8 cellular contexts compared by ENCODE assay signal in genomic region chr12:111636209-111636928, GRCh38. TPM values are rescaled to one million over a fixed set of nuclear protein-coding genes. Genes with fewer than 3 reads are reported as not detected.
A peak's percentile ranks its signal among the peaks of the same experiment; 100 is the strongest.
DNase-seq lines count a peak whose midpoint lies in the region; ATAC-seq, FAIRE-seq and TF ChIP-seq lines count a peak whose summit lies in the region.

No MANE protein-coding gene starts in this region.

- H3K36me3 ChIP-seq in BJ (ENCODE audit: control insufficient read depth, insufficient read depth, low read length), result peaks cover 2% of the 10 kb centered on the region; the same call in 1 of the 2 replicates
- no peaks in the 10 kb centered on the region for H3K36me3 ChIP-seq in pancreas

- CTCF ChIA-PET in BJ (lab: Yijun Ruan, JAX), result interaction anchor here (0.7 to 1.8 kb wide), 2 partner anchors 21 to 235 kb away, joined by 3 to 4 read pairs; no protein-coding TSS in a partner anchor

- no peak overlapping the region for H3K4me3 Mint-ChIP-seq in natural killer cell treated with Interleukin-12 subunit alpha and Interleukin-12 subunit beta and Interleukin-15 and Interleukin-18, amount 100 ng/mL, for 72 hours
- H3K4me3 Mint-ChIP-seq in activated T-cell treated with anti-CD3 and anti-CD28 coated beads, Interleukin-2, amount 50 U/mL, for 24 hours, result no peak overlapping the region

- H3K4me1 Mint-ChIP-seq in natural killer cell treated with Interleukin-12 subunit alpha and Interleukin-12 subunit beta and Interleukin-15 and Interleukin-18, amount 100 ng/mL, for 72 hours (ENCODE audit: low read depth in 2 of 2), result peaks cover 0 to 4% of the 10 kb centered on the region in 2 donors
- H3K4me1 Mint-ChIP-seq in activated T-cell treated with anti-CD3 and anti-CD28 coated beads, Interleukin-2, amount 50 U/mL, for 24 hours (ENCODE audit: low read depth), result no peaks in the 10 kb centered on the region

- intact Hi-C loops in right cardiac atrium (cut with DNase I) (no loop called here), pancreas (cut with DNase I) (no loop called here)

- POLR2A ChIA-PET in BJ (lab: Charles Lee), result interaction anchor here (0.6 kb wide), 1 partner anchor 203 kb away, joined by 4 read pairs; no protein-coding TSS in a partner anchor

- peak overlapping the region; percentile 40 for H3K27ac ChIP-seq in right cardiac atrium (ENCODE audit: low read length)
- H3K27ac ChIP-seq in pancreas, result no peak overlapping the region

- H3K27me3 ChIP-seq in BJ (ENCODE audit: control insufficient read depth, insufficient read depth, low read length) (no peaks in the 10 kb centered on the region), right cardiac atrium (ENCODE audit: control insufficient read depth, insufficient read depth) (no peaks in the 10 kb centered on the region), pancreas (no peaks in the 10 kb centered on the region)

- no peaks in the 10 kb centered on the region for H3K9me3 ChIP-seq in right cardiac atrium (ENCODE audit: control insufficient read depth, low read length)
- no peaks in the 10 kb centered on the region for H3K9me3 ChIP-seq in pancreas

- 10% methylated on average over 19 of the region's 19 CpGs for WGBS in right cardiac atrium
- 43 to 45% methylated on average over 19 of the region's 19 CpGs for WGBS in pancreas, 2 donors

- no peaks in the 10 kb centered on the region for H3K36me3 Mint-ChIP-seq in natural killer cell treated with Interleukin-12 subunit alpha and Interleukin-12 subunit beta and Interleukin-15 and Interleukin-18, amount 100 ng/mL, for 72 hours
- peaks cover 13% of the 10 kb centered on the region for H3K36me3 Mint-ChIP-seq in activated T-cell treated with anti-CD3 and anti-CD28 coated beads, Interleukin-2, amount 50 U/mL, for 24 hours (ENCODE audit: low read depth)

- no peak overlapping the region for H3K27ac Mint-ChIP-seq in natural killer cell treated with Interleukin-12 subunit alpha and Interleukin-12 subunit beta and Interleukin-15 and Interleukin-18, amount 100 ng/mL, for 72 hours
- H3K27ac Mint-ChIP-seq in activated T-cell treated with anti-CD3 and anti-CD28 coated beads, Interleukin-2, amount 50 U/mL, for 24 hours, result no peak overlapping the region

- no peak for TF ChIP-seq CTCF in BJ (IDR thresholded peaks at IDR 0.05; ENCODE audit: insufficient read depth, low read depth, low read length)
- TF ChIP-seq CTCF in pancreas (IDR thresholded peaks at IDR 0.05), result no peak

- H3K4me3 ChIP-seq in BJ (ENCODE audit: low read depth, low read length) (no peak overlapping the region), right cardiac atrium (ENCODE audit: low read length) (no peak overlapping the region), pancreas (no peak overlapping the region)

- DNase-seq in BJ (ENCODE audit: low read depth) (peak; percentile 67), anterior cingulate cortex (lab: John Stamatoyannopoulos, UW) (peak in 57 of 58 donors; percentile 5 to 91 (median 56)), right cardiac atrium (peak; percentile 68 to 91 (median 89)), pancreas (peak in 4 of 6 donors; percentile 12 to 27 (median 16))
- no peak for DNase-seq in natural killer cell treated with Interleukin-12 subunit alpha and Interleukin-12 subunit beta and Interleukin-15 and Interleukin-18, amount 100 ng/mL, for 72 hours (ENCODE audit: low spot score)
- DNase-seq in activated T-cell treated with anti-CD3 and anti-CD28 coated beads, Interleukin-2, amount 50 U/mL, for 24 hours, result no peak

- no peak for FAIRE-seq in pancreas (lab: Jason Lieb, UNC)

- H3K27me3 Mint-ChIP-seq in natural killer cell treated with Interleukin-12 subunit alpha and Interleukin-12 subunit beta and Interleukin-15 and Interleukin-18, amount 100 ng/mL, for 72 hours, result no peaks in the 10 kb centered on the region
- H3K27me3 Mint-ChIP-seq in activated T-cell treated with anti-CD3 and anti-CD28 coated beads, Interleukin-2, amount 50 U/mL, for 24 hours, result no peaks in the 10 kb centered on the region

- peaks cover 5% of the 10 kb centered on the region for H3K4me1 ChIP-seq in right cardiac atrium (ENCODE audit: control insufficient read depth, insufficient read depth, low read length)
- H3K4me1 ChIP-seq in pancreas, result no peaks in the 10 kb centered on the region

- H3K9me3 Mint-ChIP-seq in natural killer cell treated with Interleukin-12 subunit alpha and Interleukin-12 subunit beta and Interleukin-15 and Interleukin-18, amount 100 ng/mL, for 72 hours, result no peaks in the 10 kb centered on the region
- no peaks in the 10 kb centered on the region for H3K9me3 Mint-ChIP-seq in activated T-cell treated with anti-CD3 and anti-CD28 coated beads, Interleukin-2, amount 50 U/mL, for 24 hours

- peak; percentile 76 to 88 for ATAC-seq in right cardiac atrium
- peak; percentile 31 to 64 (median 56) for ATAC-seq in pancreas
- no peak for ATAC-seq in natural killer cell treated with Interleukin-12 subunit alpha and Interleukin-12 subunit beta and Interleukin-15 and Interleukin-18, amount 100 ng/mL, for 72 hours
- no peak for ATAC-seq in HG03095 (IDR thresholded peaks at IDR 0.05; ENCODE audit: unreplicated experiment)
- ATAC-seq in GM21381 (IDR thresholded peaks at IDR 0.05; ENCODE audit: unreplicated experiment), result no peak

RNA-seq across cellular contexts. Expression of gene ATXN2, which starts 37.3 kb away (rescaled TPM):
- polyA plus RNA-seq in BJ (2011; rRNA removed) (21.5 and 30.3 TPM in 2 replicates), right cardiac atrium (27.4 TPM), pancreas (10 to 100 TPM; 20.8 to 28.2 TPM)
- 93.5 and 95.4 TPM in 2 replicates for polyA minus RNA-seq in BJ (2011; rRNA and poly(A)+ RNA removed)
- total RNA-seq in right cardiac atrium (10 to 100 TPM; 51.2 to 57.2 (median 57.0) TPM), pancreas (10 to 100 TPM; 12.9 to 25.7 (median 17.6) TPM)
- 10 to 100 TPM; 32.8 to 67.7 TPM for total RNA-seq in natural killer cell treated with Interleukin-12 subunit alpha and Interleukin-12 subunit beta and Interleukin-15 and Interleukin-18, amount 100 ng/mL, for 72 hours

RNA-seq across cellular contexts. Expression of gene BRAP, which starts 49.4 kb away (rescaled TPM):
- polyA plus RNA-seq in BJ (2011; rRNA removed) (15.8 and 21.8 TPM in 2 replicates), right cardiac atrium (5.8 TPM), pancreas (1 to 10 TPM; 3.8 to 7.3 TPM)
- 14.6 and 20.9 TPM in 2 replicates for polyA minus RNA-seq in BJ (2011; rRNA and poly(A)+ RNA removed)
- total RNA-seq in right cardiac atrium (10 to 100 TPM; 12.3 to 14.7 (median 13.0) TPM), pancreas (1 to 10 TPM; 5.9 to 9.8 (median 7.7) TPM)
- 10 to 100 TPM; 20.6 to 22.3 TPM for total RNA-seq in natural killer cell treated with Interleukin-12 subunit alpha and Interleukin-12 subunit beta and Interleukin-15 and Interleukin-18, amount 100 ng/mL, for 72 hours

RNA-seq across cellular contexts. Expression of gene ACAD10, which starts 49.5 kb away (rescaled TPM):
- polyA plus RNA-seq in BJ (2011; rRNA removed), result 9.9 and 15.4 TPM in 2 replicates
- 10.3 and 13.4 TPM in 2 replicates for polyA minus RNA-seq in BJ (2011; rRNA and poly(A)+ RNA removed)
- 10 to 100 TPM; 17.4 to 30.0 (median 22.2) TPM for total RNA-seq in right cardiac atrium
- polyA plus RNA-seq in right cardiac atrium, result 20.0 TPM
- total RNA-seq in pancreas, result 10 to 100 TPM in 5 of 6 donors, 1 to 10 TPM in 1; 8.6 to 25.4 (median 14.9) TPM
- 10 to 100 TPM; 28.3 to 32.4 TPM for polyA plus RNA-seq in pancreas
- 10 to 100 TPM; 28.4 to 40.8 TPM for total RNA-seq in natural killer cell treated with Interleukin-12 subunit alpha and Interleukin-12 subunit beta and Interleukin-15 and Interleukin-18, amount 100 ng/mL, for 72 hours

Comparison
In these comparisons a context has a peak if more than half of its experiments do, and no peak if none do; other contexts are left out.
1. DNase-seq: peak in BJ (single experiment), anterior cingulate cortex (57 of 58), right cardiac atrium (3 of 3) and pancreas (4 of 6); none in natural killer cell treated with Interleukin-12 subunit alpha and Interleukin-12 subunit beta and Interleukin-15 and Interleukin-18, amount 100 ng/mL, for 72 hours (single experiment) and activated T-cell treated with anti-CD3 and anti-CD28 coated beads, Interleukin-2, amount 50 U/mL, for 24 hours (single experiment).
2. ATAC-seq: peak in right cardiac atrium (2 of 2) and pancreas (4 of 4); none in natural killer cell treated with Interleukin-12 subunit alpha and Interleukin-12 subunit beta and Interleukin-15 and Interleukin-18, amount 100 ng/mL, for 72 hours (0 of 2), HG03095 (single experiment) and GM21381 (single experiment).